In genomic region chr1:59422921-59423575, GRCh38 we compare ENCODE assay signal across 10 cellular contexts.
DNase-seq lines count a peak whose midpoint lies in the region; ATAC-seq, FAIRE-seq and TF ChIP-seq lines count a peak whose summit lies in the region.
"Had no signal": no experiment of that assay in that cellular context is flagged by ENCODE, and none has a peak within 500 bp of the region (broad histone marks: within the 10 kb centered on the region; RNA-seq: fewer than 3 reads in every experiment).

No MANE protein-coding gene starts in this region.

- TF ChIP-seq CTCF in endothelial cell of umbilical vein (IDR thresholded peaks at IDR 0.05; ENCODE audit: extremely low read depth in 1 of 2, insufficient read depth in 1 of 2, low read depth in 1 of 2, low read length in 2 of 2) = no peak
- no peak for TF ChIP-seq CTCF in lung (IDR thresholded peaks at IDR 0.05; ENCODE audit: control extremely low read depth, extremely low read depth)
- no peak for TF ChIP-seq CTCF in thyroid gland (IDR thresholded peaks at IDR 0.05)
- no peak for TF ChIP-seq CTCF in GM23338 (conservative IDR thresholded peaks at IDR 0.05; ENCODE audit: low read depth in 2 of 2)

- no peaks in the 10 kb centered on the region for H3K36me3 Mint-ChIP-seq in GM23338 (ENCODE audit: low read depth)

- POLR2A ChIA-PET in endothelial cell of umbilical vein (lab: Charles Lee) = no interaction called here

- H3K4me1 ChIP-seq in endothelial cell of umbilical vein (ENCODE audit: control insufficient read depth, extremely low read depth, insufficient read depth, low read length) (peaks cover 10% of the 10 kb centered on the region), lung (ENCODE audit: control insufficient read depth in 2 of 2, insufficient read depth in 2 of 2, low read length in 2 of 2) (peaks cover 5 to 7% of the 10 kb centered on the region in 2 donors), thyroid gland (peaks cover 15 to 20% of the 10 kb centered on the region in 2 donors), GM23338 (ENCODE audit: insufficient read depth) (peaks cover 14% of the 10 kb centered on the region)

- CTCF ChIA-PET in endothelial cell of umbilical vein (lab: Charles Lee) = no interaction called here

- TF ChIP-seq POLR2A in endothelial cell of umbilical vein (IDR thresholded peaks at IDR 0.05; ENCODE audit: low read depth, low read length) = no peak
- TF ChIP-seq POLR2A in thyroid gland (IDR thresholded peaks at IDR 0.05) = no peak

- dilution Hi-C loops in endothelial cell of umbilical vein (cut with MboI; ENCODE audit: extremely low pct_ligation_motif_present, low sequenced_read_pairs) = no loop called here

- no peaks in the 10 kb centered on the region for H3K27me3 Mint-ChIP-seq in GM23338 (ENCODE audit: insufficient read depth, low read depth, poor library complexity)
- H3K27me3 Mint-ChIP-seq: activated naive CD8-positive, alpha-beta T cell had no signal

- WGBS in lung, 2 donors = 34 to 48% methylated on average over 6 of the region's 6 CpGs
- 35 to 36% methylated on average over 6 of the region's 6 CpGs for WGBS in thyroid gland, 2 donors

- no peak overlapping the region for H3K9ac ChIP-seq in endothelial cell of umbilical vein (replicated peaks; ENCODE audit: extremely low read depth, insufficient read depth, low read length)

- H3K36me3 ChIP-seq in endothelial cell of umbilical vein (ENCODE audit: control insufficient read depth in 2 of 2, extremely low read depth in 1 of 2, insufficient read depth in 2 of 2, low read length in 2 of 2) (no peaks in the 10 kb centered on the region), lung (ENCODE audit: control insufficient read depth in 2 of 2, insufficient read depth in 2 of 2, low read length in 2 of 2) (no peaks in the 10 kb centered on the region), thyroid gland (no peaks in the 10 kb centered on the region), GM23338 (ENCODE audit: insufficient read depth) (no peaks in the 10 kb centered on the region)

- H3K9me3 ChIP-seq in endothelial cell of umbilical vein (replicated peaks; ENCODE audit: control insufficient read depth, insufficient read depth, low read length) = no peaks in the 10 kb centered on the region
- no peaks in the 10 kb centered on the region for H3K9me3 ChIP-seq in lung (ENCODE audit: control insufficient read depth in 2 of 2, insufficient read depth in 1 of 2, low read length in 1 of 2)
- no peaks in the 10 kb centered on the region for H3K9me3 ChIP-seq in thyroid gland

- H2AFZ ChIP-seq in endothelial cell of umbilical vein (ENCODE audit: low read depth, low read length) = peak overlapping the region; percentile 23
- H2AFZ ChIP-seq in GM23338 = no peak overlapping the region

- H4K20me1 ChIP-seq in endothelial cell of umbilical vein (replicated peaks; ENCODE audit: control insufficient read depth, extremely low read depth, insufficient read depth, low read length) (no peaks in the 10 kb centered on the region), GM23338 (replicated peaks; ENCODE audit: insufficient read depth) (no peaks in the 10 kb centered on the region)

- H3K4me3 ChIP-seq in endothelial cell of umbilical vein (replicated peaks in 1 of 3; ENCODE audit: insufficient read depth in 1 of 3, low read depth in 1 of 3, low read length in 3 of 3) = no peak overlapping the region
- H3K4me3 ChIP-seq in lung = no peak overlapping the region
- no peak overlapping the region for H3K4me3 ChIP-seq in thyroid gland (replicated peaks in 1 of 3)
- no peak overlapping the region for H3K4me3 ChIP-seq in GM23338

- H3K79me2 ChIP-seq in endothelial cell of umbilical vein (ENCODE audit: control insufficient read depth, insufficient read depth, low read length) (no peaks in the 10 kb centered on the region), GM23338 (replicated peaks; ENCODE audit: insufficient read depth) (no peaks in the 10 kb centered on the region)

- H3K27ac ChIP-seq in endothelial cell of umbilical vein (ENCODE audit: insufficient read depth, low read depth, low read length) (peak overlapping the region; percentile 13), lung (ENCODE audit: low read depth in 1 of 2, low read length in 1 of 2) (no peak overlapping the region), thyroid gland (peak overlapping the region; percentile 29 to 61 (median 50)), GM23338 (ENCODE audit: low read depth) (no peak overlapping the region)

- H3K9me2 ChIP-seq in GM23338 (ENCODE audit: insufficient read depth) = 0 out of 2 replicates have a peak, but pooled peaks cover 5% of the 10 kb centered on the region

- DNase-seq in NCI-H2171 (lab: John Stamatoyannopoulos, UW) (peak; percentile 50), endothelial cell of umbilical vein (ENCODE audit: low read depth, low spot score) (peak; percentile 97), lung (ENCODE audit: low spot score) (peak; percentile 80), thyroid gland (peak; percentile 94 to 95), GM23338 (ENCODE audit: low spot score) (no peak), NAMALWA (ENCODE audit: low spot score) (no peak)
- DNase-seq in stimulated activated naive CD8-positive, alpha-beta T cell treated with anti-CD3 and anti-CD28 coated beads, Interleukin-15, Interleukin-2, amounts not matched to agents 100 U/mL and 50 U/mL, for 24 hours = no peak
- DNase-seq: NCI-H146 had no signal

- peak; percentile 99 for FAIRE-seq in endothelial cell of umbilical vein (lab: Jason Lieb, UNC)

- H3K4me3 Mint-ChIP-seq in GM23338 = no peak overlapping the region
- H3K4me3 Mint-ChIP-seq: activated naive CD8-positive, alpha-beta T cell had no signal

- H3F3A ChIP-seq in GM23338 (replicated peaks; ENCODE audit: low read depth) = no peaks in the 10 kb centered on the region

- H3K27ac Mint-ChIP-seq in GM23338 = no peak overlapping the region; the same call in 1 of the 2 replicates
- H3K27ac Mint-ChIP-seq: activated naive CD8-positive, alpha-beta T cell had no signal

- BruUV-seq in endothelial cell of umbilical vein (replicated peaks; lab: Mats Ljungman, UMichigan) = no TSS peak

- intact Hi-C loops in endothelial cell of umbilical vein (cut with micrococcal nuclease) = loop anchor here (2.0 to 10.0 kb wide), 5 partner anchors 126 to 638 kb away; partner anchors contain the start of genes FGGY and JUN
- intact Hi-C loops in thyroid gland (cut with DNase I) = no loop called here

- ATAC-seq in lung (ENCODE audit: insufficient read depth, low FRiP score) (no peak), GM23338 (no peak), GM21526 (IDR thresholded peaks at IDR 0.05; ENCODE audit: low FRiP score, unreplicated experiment) (no peak)
- no peak for ATAC-seq in stimulated activated naive CD8-positive, alpha-beta T cell treated with anti-CD3 and anti-CD28 coated beads, Interleukin-15, Interleukin-2, amounts not matched to agents 100 U/mL and 50 U/mL, for 24 hours

- H3K9me1 ChIP-seq in endothelial cell of umbilical vein (replicated peaks; ENCODE audit: control insufficient read depth, extremely low read depth, insufficient read depth, low read length) = no peaks in the 10 kb centered on the region

- H3K9me3 Mint-ChIP-seq in GM23338 = no peaks in the 10 kb centered on the region

- H3K4me2 ChIP-seq in endothelial cell of umbilical vein (ENCODE audit: insufficient read depth, low read length) (peak overlapping the region; percentile 49), GM23338 (no peak overlapping the region)

- H3K4me1 Mint-ChIP-seq in GM23338 = peaks cover 15% of the 10 kb centered on the region

- H3K27me3 ChIP-seq in endothelial cell of umbilical vein (ENCODE audit: control insufficient read depth in 2 of 2, insufficient read depth in 2 of 2, low read length in 2 of 2) (no peaks in the 10 kb centered on the region), lung (ENCODE audit: control insufficient read depth, insufficient read depth) (no peaks in the 10 kb centered on the region), thyroid gland (no peaks in the 10 kb centered on the region), GM23338 (ENCODE audit: insufficient read depth) (no peaks in the 10 kb centered on the region)

TF ChIP-seq in endothelial cell of umbilical vein, 7 proteins besides CTCF, POLR2A, EP300 and RAD21:
- TF ChIP-seq MAX (IDR thresholded peaks at IDR 0.05; ENCODE audit: insufficient read depth, insufficient read length) = peak; percentile 42
- TF ChIP-seq MYC (IDR thresholded peaks at IDR 0.05; ENCODE audit: low read depth, low read length) = no peak
- TF ChIP-seq GATA2 (IDR thresholded peaks at IDR 0.05; ENCODE audit: insufficient read depth, insufficient read length, low read depth, low read length) = peak; percentile 65

TF ChIP-seq in GM23338, 12 proteins besides CTCF, POLR2A, EP300 and RAD21 (continues in another document):
- TF ChIP-seq CREB1 (CRISPR knock-in tag; IDR thresholded peaks at IDR 0.05; ENCODE audit: low read depth) (no peak), REST (IDR thresholded peaks at IDR 0.05; ENCODE audit: unreplicated experiment) (no peak), ZNF114 (CRISPR knock-in tag; IDR thresholded peaks at IDR 0.05) (no peak), JUNB (IDR thresholded peaks at IDR 0.05; ENCODE audit: unreplicated experiment) (no peak), STAT1 (IDR thresholded peaks at IDR 0.05; ENCODE audit: unreplicated experiment) (no peak)

Comparison
In these comparisons a context has a peak if more than half of its experiments do, and no peak if none do; other contexts are left out.
1. DNase-seq: peak in NCI-H2171 (single experiment), endothelial cell of umbilical vein (single experiment), lung (single experiment) and thyroid gland (2 of 2); none in GM23338 (single experiment), stimulated activated naive CD8-positive, alpha-beta T cell treated with anti-CD3 and anti-CD28 coated beads, Interleukin-15, Interleukin-2, amounts not matched to agents 100 U/mL and 50 U/mL, for 24 hours (single experiment) and NAMALWA (single experiment).
2. H3K27ac ChIP-seq: peak in endothelial cell of umbilical vein (single experiment) and thyroid gland (3 of 3); none in lung (0 of 2) and GM23338 (single experiment).